Comparison of ENCODE assay signal across 11 cellular contexts in genomic region chr12:6229224-6229748, GRCh38. TPM values are rescaled to one million over a fixed set of nuclear protein-coding genes. Genes with fewer than 3 reads are reported as not detected.
DNase-seq lines count a peak whose midpoint lies in the region; ATAC-seq and TF ChIP-seq lines count a peak whose summit lies in the region.
"Had no signal": no experiment of that assay in that cellular context is flagged by ENCODE, and none has a peak within 500 bp of the region (broad histone marks: within the 10 kb centered on the region; RNA-seq: fewer than 3 reads in every experiment).

No MANE protein-coding gene starts in this region.

- H3K27me3 Mint-ChIP-seq in chondrocyte (ENCODE audit: low read depth) (no peaks in the 10 kb centered on the region), nephron (ENCODE audit: low read depth) (peaks cover 10% of the 10 kb centered on the region)

- ATAC-seq in Right ventricle myocardium inferior (no peak), HG03175 (IDR thresholded peaks at IDR 0.05; ENCODE audit: unreplicated experiment) (no peak)

- H3K36me3 ChIP-seq in left ventricle myocardium inferior (peaks cover 7% of the 10 kb centered on the region), vagina (peaks cover 0 to 19% of the 10 kb centered on the region in 2 donors)

- H3K27me3 ChIP-seq in left ventricle myocardium inferior (ENCODE audit: low read depth) (no peaks in the 10 kb centered on the region), vagina (no peaks in the 10 kb centered on the region)

- H3K4me1 ChIP-seq in left ventricle myocardium inferior (peaks cover 100% of the 10 kb centered on the region), vagina (peaks cover 100% of the 10 kb centered on the region)

- TF ChIP-seq CTCF in left ventricle myocardium inferior (IDR thresholded peaks at IDR 0.05; ENCODE audit: borderline replicate concordance) (no peak), chondrocyte (IDR thresholded peaks at IDR 0.05) (no peak), nephron (IDR thresholded peaks at IDR 0.05; ENCODE audit: unreplicated experiment in 3 of 3) (no peak), vagina (IDR thresholded peaks at IDR 0.05) (no peak)

- H3K9me3 ChIP-seq in left ventricle myocardium inferior (replicated peaks) (no peaks in the 10 kb centered on the region), vagina (no peaks in the 10 kb centered on the region)

- H3K27ac Mint-ChIP-seq in chondrocyte (ENCODE audit: unreplicated experiment) (peak overlapping the region; percentile 91), nephron (peak overlapping the region; percentile 84 to 89 (median 87))
- H3K27ac Mint-ChIP-seq: B cell had no signal

- intact Hi-C loops in left ventricle myocardium inferior (cut with micrococcal nuclease): no loop called here
- intact Hi-C loops in Right ventricle myocardium inferior (cut with DNase I): loop anchor here (2.0 kb wide), 1 partner anchor 30 kb away; no protein-coding TSS in a partner anchor
- intact Hi-C loops in vagina (cut with DNase I): no loop called here

- H3K4me1 Mint-ChIP-seq in chondrocyte (ENCODE audit: low read depth): peaks cover 45% of the 10 kb centered on the region
- peaks cover 76% of the 10 kb centered on the region for H3K4me1 Mint-ChIP-seq in nephron

- no peak for TF ChIP-seq POLR2A in vagina (IDR thresholded peaks at IDR 0.05)

- H3K4me3 ChIP-seq in left ventricle myocardium inferior (no peak overlapping the region), vagina (peak overlapping the region; percentile 3 to 20)

- DNase-seq in left ventricle myocardium inferior (no peak), Right ventricle myocardium inferior (ENCODE audit: missing footprints) (no peak), chondrocyte (ENCODE audit: low spot score) (no peak), vagina (ENCODE audit: extremely low spot score in 2 of 2) (no peak), NCI-H128 (lab: John Stamatoyannopoulos, UW; ENCODE audit: unreplicated experiment) (no peak), NCI-H524 treated with DMSO at 0.1 percent for 48 hours (lab: John Stamatoyannopoulos, UW) (no peak)
- DNase-seq: activated CD4-positive, alpha-beta T cell treated with anti-CD3 and anti-CD28 coated beads, Interleukin-2, amount 50 U/mL, for 48 hours; central memory CD4-positive, alpha-beta T cell had no signal

- no peak overlapping the region for H3K4me3 Mint-ChIP-seq in chondrocyte (ENCODE audit: unreplicated experiment)
- H3K4me3 Mint-ChIP-seq in nephron: no peak overlapping the region
- H3K4me3 Mint-ChIP-seq: B cell had no signal

- peak overlapping the region; percentile 90 for H3K27ac ChIP-seq in left ventricle myocardium inferior (replicated peaks)
- H3K27ac ChIP-seq in vagina: peak overlapping the region; percentile 93

- H3K36me3 Mint-ChIP-seq in chondrocyte (ENCODE audit: low read depth) (peaks cover 12% of the 10 kb centered on the region), nephron (ENCODE audit: low read depth) (no peaks in the 10 kb centered on the region)

- no peaks in the 10 kb centered on the region for H3K9me3 Mint-ChIP-seq in chondrocyte (ENCODE audit: low read depth)
- no peaks in the 10 kb centered on the region for H3K9me3 Mint-ChIP-seq in nephron

RNA-seq across cellular contexts. Expression of gene CD9, which starts 29.1 kb away (rescaled TPM):
- total RNA-seq in left ventricle myocardium inferior: 55.5 TPM
- total RNA-seq in Right ventricle myocardium inferior: 46.9 TPM
- 54.7 to 62.1 TPM (median 60.7 TPM) in 3 replicates for total RNA-seq in chondrocyte
- total RNA-seq in vagina: 366 TPM
